ENCODE assay signal across 17 cellular contexts in the genomic region with DNA sequence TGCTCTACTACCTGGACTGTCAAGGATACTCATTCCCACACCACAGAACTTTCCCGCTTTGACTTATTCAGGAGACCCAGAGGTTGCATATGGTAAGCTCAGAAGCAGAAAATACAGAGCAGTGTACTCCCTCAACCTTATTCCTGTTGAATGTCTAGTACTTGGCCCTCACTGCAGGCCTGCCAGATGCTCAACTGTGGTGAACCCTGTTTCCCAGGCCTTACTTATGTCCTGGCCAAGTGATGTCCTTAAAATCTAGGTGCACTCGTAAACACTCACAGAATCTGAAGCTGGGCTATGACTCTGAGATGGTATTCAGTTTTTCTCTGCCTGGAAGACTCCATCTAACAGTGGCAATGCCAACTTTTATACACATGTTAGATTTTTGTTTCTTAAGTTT. TPM values are rescaled to one million over a fixed set of nuclear protein-coding genes. Genes with fewer than 3 reads are reported as not detected.
A peak's percentile ranks its signal among the peaks of the same experiment; 100 is the strongest.
DNase-seq lines count a peak whose midpoint lies in the region; ATAC-seq and TF ChIP-seq lines count a peak whose summit lies in the region.
"Had no signal": no experiment of that assay in that cellular context is flagged by ENCODE, and none has a peak within 500 bp of the region (broad histone marks: within the 10 kb centered on the region; RNA-seq: fewer than 3 reads in every experiment).

No MANE protein-coding gene starts in this region.

- dilution Hi-C loops in IMR-90 (cut with HindIII; ENCODE audit: low sequenced_read_pairs, unreplicated experiment) = no loop called here

- H3K27me3 ChIP-seq in IMR-90 (ENCODE audit: control insufficient read depth, insufficient read depth, low read length) (no peaks in the 10 kb centered on the region), neutrophil (no peaks in the 10 kb centered on the region)
- no peaks in the 10 kb centered on the region for H3K27me3 ChIP-seq in effector memory CD4-positive, alpha-beta T cell (replicated peaks; ENCODE audit: control insufficient read depth, insufficient read depth, low read length, poor library complexity, severe bottlenecking)
- H3K27me3 ChIP-seq: colonic mucosa, thyroid gland had no signal

- TF ChIP-seq RAD21 in IMR-90 (IDR thresholded peaks at IDR 0.05; ENCODE audit: low read length) = no peak

- H2BK120ac ChIP-seq in IMR-90 (ENCODE audit: low read depth, low read length) = no peak overlapping the region

- CTCF ChIA-PET in IMR-90 (lab: Yijun Ruan, JAX) = interaction anchor here (2.5 kb wide), 1 partner anchor 21 kb away, joined by 9 read pairs; the partner anchor contains the start of gene DIAPH1

- H4K91ac ChIP-seq in IMR-90 (ENCODE audit: insufficient read depth, low read depth, low read length) = no peak overlapping the region

- H3K27ac ChIP-seq in IMR-90 (ENCODE audit: insufficient read depth, low read length) (no peak overlapping the region), neutrophil (peak overlapping the region; percentile 64)
- peak overlapping the region; percentile 52 for H3K27ac ChIP-seq in effector memory CD4-positive, alpha-beta T cell (ENCODE audit: insufficient read depth, low read length, poor library complexity, severe bottlenecking)
- H3K27ac ChIP-seq: colonic mucosa, thyroid gland had no signal

- no peak overlapping the region for H2BK15ac ChIP-seq in IMR-90 (ENCODE audit: low read depth, low read length)

- no peak for TF ChIP-seq POLR2A in IMR-90 (IDR thresholded peaks at IDR 0.05; ENCODE audit: low read depth, low read length)

- no peak overlapping the region for H4K8ac ChIP-seq in IMR-90 (ENCODE audit: low read depth in 2 of 2, low read length in 2 of 2)

- peak overlapping the region in 1 of 2 donors; percentile 14 for H3K4me3 Mint-ChIP-seq in activated T-cell treated with anti-CD3 and anti-CD28 coated beads, Interleukin-2, amount 50 U/mL, for 72 hours

- H3K4me1 Mint-ChIP-seq in activated T-cell treated with anti-CD3 and anti-CD28 coated beads, Interleukin-2, amount 50 U/mL, for 72 hours (ENCODE audit: low read depth) = peaks cover 70% of the 10 kb centered on the region

- no peak for DNase-seq in activated T-cell treated with anti-CD3 and anti-CD28 coated beads, Interleukin-2, amount 50 U/mL, for 72 hours
- DNase-seq in activated T-cell treated with anti-CD3 and anti-CD28 coated beads for 4 hours (no peak), IMR-90 (no peak), GM20000 (ENCODE audit: low spot score) (no peak), islet precursor cell (no peak), NCI-H2171 treated with DMSO at 0.1 percent for 48 hours (lab: John Stamatoyannopoulos, UW) (no peak)
- no peak for DNase-seq in effector memory CD4-positive, alpha-beta T cell
- DNase-seq: ACHN; activated CD8-positive, alpha-beta memory T cell treated with anti-CD3 and anti-CD28 coated beads for 24 hours; amniotic stem cell; colonic mucosa; DMS79 treated with DMSO at 0.1 percent for 48 hours; NCI-H1105 treated with DMSO at 0.1 percent for 48 hours; NCI-H446 treated with DMSO at 0.1 percent for 48 hours; posterior cingulate gyrus; thyroid gland had no signal

- no peak overlapping the region for H4K5ac ChIP-seq in IMR-90 (ENCODE audit: low read depth, low read length)

- H3K9me3 ChIP-seq in IMR-90 (ENCODE audit: control insufficient read depth, insufficient read depth, low read length) (no peaks in the 10 kb centered on the region), neutrophil (no peaks in the 10 kb centered on the region)
- H3K9me3 ChIP-seq in effector memory CD4-positive, alpha-beta T cell (ENCODE audit: control insufficient read depth, low read length) = no peaks in the 10 kb centered on the region
- H3K9me3 ChIP-seq: colonic mucosa, thyroid gland had no signal

- peak overlapping the region; percentile 54; the same call in 1 of the 2 replicates for H3K23ac ChIP-seq in IMR-90 (ENCODE audit: low read depth, low read length)

- BruUV-seq in IMR-90 (replicated peaks; lab: Mats Ljungman, UMichigan) = no TSS peak

- no peak overlapping the region for H2AFZ ChIP-seq in IMR-90 (replicated peaks; ENCODE audit: low read length, poor library complexity)

- H3K4ac ChIP-seq in IMR-90 (ENCODE audit: low read depth, low read length) = no peak overlapping the region

- no peaks in the 10 kb centered on the region; the same call in 1 of the 2 replicates for H3K9me1 ChIP-seq in IMR-90 (ENCODE audit: insufficient read depth, low read length)

- H3K14ac ChIP-seq in IMR-90 (replicated peaks; ENCODE audit: low read depth, low read length) = no peak overlapping the region

- H2BK20ac ChIP-seq in IMR-90 (ENCODE audit: low read depth, low read length) = no peak overlapping the region

- no peaks in the 10 kb centered on the region for H3K9me3 Mint-ChIP-seq in activated T-cell treated with anti-CD3 and anti-CD28 coated beads, Interleukin-2, amount 50 U/mL, for 72 hours

- ATAC-seq in activated T-cell treated with anti-CD3 and anti-CD28 coated beads, Interleukin-2, amount 50 U/mL, for 72 hours (replicated peaks in 1 of 2) = peak in 1 of 2 donors; percentile 12
- no peak for ATAC-seq in IMR-90 (ENCODE audit: low read depth)

- POLR2A ChIA-PET in IMR-90 (lab: Charles Lee; ENCODE audit: unreplicated experiment) = no interaction called here

- peak overlapping the region; percentile 83 for H3K27ac Mint-ChIP-seq in activated T-cell treated with anti-CD3 and anti-CD28 coated beads, Interleukin-2, amount 50 U/mL, for 72 hours

- no peak overlapping the region for H3K4me3 ChIP-seq in IMR-90 (ENCODE audit: insufficient read depth, low read depth, low read length)
- H3K4me3 ChIP-seq in effector memory CD4-positive, alpha-beta T cell (ENCODE audit: insufficient read depth, low read depth, low read length, poor library complexity, severe bottlenecking) = no peak overlapping the region
- no peak overlapping the region for H3K4me3 ChIP-seq in neutrophil (ENCODE audit: low read depth in 1 of 2, low read length in 1 of 2)
- H3K4me3 ChIP-seq: colonic mucosa, thyroid gland had no signal

- H2AK5ac ChIP-seq in IMR-90 (ENCODE audit: low read depth, low read length) = no peak overlapping the region

- H2BK5ac ChIP-seq in IMR-90 (ENCODE audit: low read depth, low read length, poor library complexity, severe bottlenecking) = no peak overlapping the region

- no peak overlapping the region for H3K18ac ChIP-seq in IMR-90 (ENCODE audit: low read depth, low read length)

- H3K4me2 ChIP-seq in IMR-90 (ENCODE audit: low read depth, low read length) = no peak overlapping the region

- TF ChIP-seq CTCF in IMR-90 (conservative IDR thresholded peaks at IDR 0.05; ENCODE audit: low read depth, low read length) (no peak), neutrophil (IDR thresholded peaks at IDR 0.05) (no peak), GM20000 (IDR thresholded peaks at IDR 0.05; ENCODE audit: extremely low read depth, missing control alignments) (no peak)

- no peak overlapping the region for H3K9ac ChIP-seq in IMR-90 (ENCODE audit: low read depth, low read length)

- no peak overlapping the region for H3K56ac ChIP-seq in IMR-90 (ENCODE audit: extremely low read depth, insufficient read depth, low read length)

- H3K36me3 Mint-ChIP-seq in activated T-cell treated with anti-CD3 and anti-CD28 coated beads, Interleukin-2, amount 50 U/mL, for 72 hours (ENCODE audit: insufficient read depth in 2 of 2) = peaks cover 0 to 3% of the 10 kb centered on the region in 2 donors

- peaks cover 21 to 45% of the 10 kb centered on the region in 2 experiments for H3K79me1 ChIP-seq in IMR-90 (ENCODE audit: low read depth in 1 of 2, low read length in 2 of 2)

- no peaks in the 10 kb centered on the region for H4K20me1 ChIP-seq in IMR-90 (ENCODE audit: insufficient read depth, low read length)

- in situ Hi-C loops in IMR-90 (cut with MboI; ENCODE audit: low sequenced_read_pairs) = loop anchor here (25.0 kb wide), 1 partner anchor 911 kb away; the partner anchor contains the start of genes HARS1 and HARS2

- no peaks in the 10 kb centered on the region for H3K4me1 ChIP-seq in IMR-90 (ENCODE audit: control insufficient read depth, insufficient read depth, low read length)
- H3K4me1 ChIP-seq in effector memory CD4-positive, alpha-beta T cell (ENCODE audit: control insufficient read depth, insufficient read depth, low read length, poor library complexity, severe bottlenecking) = peaks cover 48% of the 10 kb centered on the region
- peaks cover 67 to 69% of the 10 kb centered on the region in 2 experiments for H3K4me1 ChIP-seq in neutrophil (ENCODE audit: control insufficient read depth in 1 of 2, insufficient read depth in 1 of 2, low read depth in 1 of 2, low read length in 1 of 2)
- H3K4me1 ChIP-seq: colonic mucosa, thyroid gland had no signal

- H3K36me3 ChIP-seq in IMR-90 (ENCODE audit: control insufficient read depth, insufficient read depth, low read length) = no peaks in the 10 kb centered on the region; the same call in 1 of the 2 replicates
- peaks cover 4% of the 10 kb centered on the region for H3K36me3 ChIP-seq in effector memory CD4-positive, alpha-beta T cell (ENCODE audit: control insufficient read depth, insufficient read depth, low read length)
- H3K36me3 ChIP-seq in neutrophil = peaks cover 10% of the 10 kb centered on the region
- H3K36me3 ChIP-seq: colonic mucosa, thyroid gland had no signal

- no peaks in the 10 kb centered on the region for H3K27me3 Mint-ChIP-seq in activated T-cell treated with anti-CD3 and anti-CD28 coated beads, Interleukin-2, amount 50 U/mL, for 72 hours (ENCODE audit: low read depth)

- H2AK9ac ChIP-seq in IMR-90 (replicated peaks; ENCODE audit: low read depth, low read length, poor library complexity) = no peak overlapping the region

- intact Hi-C loops in IMR-90 (cut with micrococcal nuclease) = no loop called here

- no CpG with 5 or more reads among the region's 2 CpGs for WGBS in IMR-90 (ENCODE audit: extremely low coverage in 2 of 2, insufficient read length in 1 of 2), 2 experiments

RNA-seq across cellular contexts. Expression of gene DIAPH1, which starts 21.0 kb away (rescaled TPM):
- 100 to 1,000 TPM; 162 to 165 TPM for total RNA-seq in activated T-cell treated with anti-CD3 and anti-CD28 coated beads, Interleukin-2, amount 50 U/mL, for 72 hours
- 12.0 and 15.8 TPM in 2 replicates for total RNA-seq in IMR-90 (2012; rRNA removed)
- polyA plus RNA-seq in IMR-90 (2012; rRNA removed) = 30.7 and 37.4 TPM in 2 replicates
- polyA plus RNA-seq in IMR-90 (2012; cell fraction: cytosol; rRNA removed) = 16.8 and 22.1 TPM in 2 replicates
- 53.9 and 92.2 TPM in 2 replicates for polyA plus RNA-seq in IMR-90 (2012; cell fraction: nucleus; rRNA removed; ENCODE audit: low replicate concordance)

RNA-seq across cellular contexts. Expression of gene HDAC3, which starts 38.8 kb away (rescaled TPM):
- 10 to 100 TPM; 64.1 to 69.2 TPM for total RNA-seq in activated T-cell treated with anti-CD3 and anti-CD28 coated beads, Interleukin-2, amount 50 U/mL, for 72 hours
- total RNA-seq in IMR-90 (2012; rRNA removed) = 71.7 and 84.2 TPM in 2 replicates
- 78.6 and 89.7 TPM in 2 replicates for polyA plus RNA-seq in IMR-90 (2012; rRNA removed)
- polyA plus RNA-seq in IMR-90 (2012; cell fraction: cytosol; rRNA removed) = 46.2 and 62.2 TPM in 2 replicates
- polyA plus RNA-seq in IMR-90 (2012; cell fraction: nucleus; rRNA removed; ENCODE audit: low replicate concordance) = 123 and 229 TPM in 2 replicates

RNA-seq across cellular contexts. Expression of gene RELL2, which starts 39.0 kb away (rescaled TPM):
- 10 to 100 TPM; 14.6 to 19.5 TPM for total RNA-seq in activated T-cell treated with anti-CD3 and anti-CD28 coated beads, Interleukin-2, amount 50 U/mL, for 72 hours
- 2.2 TPM in 2 replicates for total RNA-seq in IMR-90 (2012; rRNA removed)
- 7.6 and 9.1 TPM in 2 replicates for polyA plus RNA-seq in IMR-90 (2012; rRNA removed)
- 6.7 and 7.8 TPM in 2 replicates for polyA plus RNA-seq in IMR-90 (2012; cell fraction: cytosol; rRNA removed)
- polyA plus RNA-seq in IMR-90 (2012; cell fraction: nucleus; rRNA removed; ENCODE audit: low replicate concordance) = 18.2 and 44.0 TPM in 2 replicates

RNA-seq across cellular contexts. Expression of gene FCHSD1, which starts 53.4 kb away (rescaled TPM):
- 10 to 100 TPM; 54.1 to 61.1 TPM for total RNA-seq in activated T-cell treated with anti-CD3 and anti-CD28 coated beads, Interleukin-2, amount 50 U/mL, for 72 hours
- total RNA-seq in IMR-90 (2012; rRNA removed) = 32.8 and 33.2 TPM in 2 replicates
- polyA plus RNA-seq in IMR-90 (2012; rRNA removed) = 58.7 and 62.1 TPM in 2 replicates
- 28.5 and 58.9 TPM in 2 replicates for polyA plus RNA-seq in IMR-90 (2012; cell fraction: cytosol; rRNA removed)
- 598 and 798 TPM in 2 replicates for polyA plus RNA-seq in IMR-90 (2012; cell fraction: nucleus; rRNA removed; ENCODE audit: low replicate concordance)
